In the genomic region with DNA sequence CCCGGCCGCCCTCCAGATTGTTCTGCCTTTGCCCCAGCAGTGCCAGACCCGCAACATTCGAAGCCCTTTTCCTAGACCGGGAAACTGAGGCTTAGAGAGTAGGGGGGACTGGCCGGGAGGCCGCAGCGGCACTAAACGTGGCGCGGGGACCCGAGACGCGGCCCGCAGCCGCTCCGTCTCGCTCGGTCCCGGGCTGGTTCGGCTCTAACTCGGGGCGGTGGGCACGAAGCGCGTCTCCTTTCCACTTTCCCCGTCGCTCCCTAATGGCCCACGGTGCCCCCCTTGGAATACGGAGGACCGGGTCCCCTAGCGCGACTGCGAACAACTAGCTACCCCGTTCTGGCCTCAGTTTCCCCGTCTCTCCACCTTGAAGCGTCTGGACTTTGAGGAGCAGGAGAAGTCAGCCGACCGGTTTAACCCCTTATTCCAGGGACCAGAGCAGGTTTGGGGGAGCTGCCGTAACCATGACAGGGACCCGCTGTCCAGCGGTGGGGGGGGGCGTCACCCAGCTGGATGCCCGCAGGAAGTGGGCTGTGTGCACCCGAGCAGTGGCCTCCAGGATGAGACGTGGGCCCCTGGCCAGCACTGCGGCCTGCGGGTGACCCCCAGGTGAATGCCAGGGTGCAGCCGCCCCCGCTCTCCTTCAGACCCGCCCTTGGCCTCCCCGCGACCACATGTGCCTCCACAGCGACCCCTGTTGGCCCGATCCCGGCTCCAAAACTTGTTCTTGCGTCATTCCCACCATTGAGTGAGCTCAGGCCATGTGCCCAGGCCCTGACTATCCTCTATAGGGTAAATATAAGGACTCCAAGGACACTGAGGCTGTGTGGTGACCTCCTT, we compare ENCODE assay signal across 8 cellular contexts. TPM values are rescaled to one million over a fixed set of nuclear protein-coding genes. Genes with fewer than 3 reads are reported as not detected.
DNase-seq lines count a peak whose midpoint lies in the region; ATAC-seq and TF ChIP-seq lines count a peak whose summit lies in the region.

No MANE protein-coding gene starts in this region.

- peaks cover 6% of the 10 kb centered on the region for H3K36me3 Mint-ChIP-seq in chondrocyte (ENCODE audit: low read depth)

- H3K9me3 Mint-ChIP-seq in chondrocyte (ENCODE audit: low read depth), result no peaks in the 10 kb centered on the region

- H3K4me1 Mint-ChIP-seq in chondrocyte (ENCODE audit: low read depth), result peaks cover 72% of the 10 kb centered on the region

- DNase-seq in GM12865 (ENCODE audit: low read depth), result peak; percentile 73
- peak; percentile 69 for DNase-seq in NCI-H1694 (lab: John Stamatoyannopoulos, UW)
- DNase-seq in activated CD4-positive, alpha-beta T cell treated with anti-CD3 and anti-CD28 coated beads for 48 hours, result peak; percentile 92
- DNase-seq in chondrocyte (ENCODE audit: low spot score), result no peak
- peak; percentile 81 for DNase-seq in kidney glomerular epithelial cell (lab: John Stamatoyannopoulos, UW)
- peak; percentile 39 to 76 for DNase-seq in stimulated activated CD4-positive, alpha-beta T cell treated with anti-CD3 and anti-CD28 coated beads, Interleukin-15, amount 100 ng/mL, for 1 hour (ENCODE audit: low read depth in 1 of 2, low spot score in 1 of 2)

- no peaks in the 10 kb centered on the region for H3K27me3 Mint-ChIP-seq in chondrocyte (ENCODE audit: low read depth)

- peak; percentile 71 for TF ChIP-seq CTCF in GM12865 (IDR thresholded peaks at IDR 0.05; ENCODE audit: insufficient read depth, low read depth, low read length, missing control alignments)
- TF ChIP-seq CTCF in chondrocyte (IDR thresholded peaks at IDR 0.05), result peak; percentile 92

- H3K4me3 Mint-ChIP-seq in chondrocyte (ENCODE audit: unreplicated experiment), result peak overlapping the region; percentile 88

- H3K4me3 ChIP-seq in GM12865 (ENCODE audit: low read depth, low read length), result no peak overlapping the region

- ATAC-seq in HG03460 (IDR thresholded peaks at IDR 0.05; ENCODE audit: unreplicated experiment) (no peak), GM18498 (IDR thresholded peaks at IDR 0.05; ENCODE audit: unreplicated experiment) (no peak)

- H3K27ac Mint-ChIP-seq in chondrocyte (ENCODE audit: unreplicated experiment), result peak overlapping the region; percentile 93

RNA-seq across cellular contexts. Expression of gene CDC42EP1, which starts 1.1 kb away (rescaled TPM):
- 155 to 167 TPM (median 156 TPM) in 3 replicates for total RNA-seq in chondrocyte

RNA-seq across cellular contexts. Expression of gene LGALS2, which starts 18.5 kb away (rescaled TPM):
- total RNA-seq in chondrocyte, result not detected in 3 replicates

RNA-seq across cellular contexts. Expression of gene CARD10, which starts 42.2 kb away (rescaled TPM):
- 7.0 to 14.2 TPM (median 13.5 TPM) in 3 replicates for total RNA-seq in chondrocyte

RNA-seq across cellular contexts. Expression of gene GGA1, which starts 47.2 kb away (rescaled TPM):
- 32.0 to 35.9 TPM (median 34.8 TPM) in 3 replicates for total RNA-seq in chondrocyte
